In genomic region chr11:118820412-118821357, GRCh38 we compare ENCODE assay signal across 10 cellular contexts. TPM values are rescaled to one million over a fixed set of nuclear protein-coding genes. Genes with fewer than 3 reads are reported as not detected.
A peak's percentile ranks its signal among the peaks of the same experiment; 100 is the strongest.
DNase-seq lines count a peak whose midpoint lies in the region; ATAC-seq, FAIRE-seq and TF ChIP-seq lines count a peak whose summit lies in the region.
"Had no signal": no experiment of that assay in that cellular context is flagged by ENCODE, and none has a peak within 500 bp of the region (broad histone marks: within the 10 kb centered on the region; RNA-seq: fewer than 3 reads in every experiment).

No MANE protein-coding gene starts in this region.

- peaks cover 6% of the 10 kb centered on the region for H3K27me3 Mint-ChIP-seq in astrocyte (ENCODE audit: low read depth, unreplicated experiment)

- H3K27me3 ChIP-seq in astrocyte (ENCODE audit: insufficient read depth, low read length) (no peaks in the 10 kb centered on the region), right lobe of liver (no peaks in the 10 kb centered on the region)
- H3K27me3 ChIP-seq: neutrophil had no signal

- H3K4me2 ChIP-seq in astrocyte (ENCODE audit: low read length): peak overlapping the region; percentile 58

- no peaks in the 10 kb centered on the region for H3K9me3 Mint-ChIP-seq in astrocyte (ENCODE audit: unreplicated experiment)

- ATAC-seq in GM18505 (IDR thresholded peaks at IDR 0.05; ENCODE audit: unreplicated experiment): peak; percentile 89
- ATAC-seq in GM21576 (IDR thresholded peaks at IDR 0.05; ENCODE audit: unreplicated experiment): peak; percentile 93
- peak; percentile 98 to 100 (median 99) for ATAC-seq in right lobe of liver

- H3K4me1 ChIP-seq in astrocyte (ENCODE audit: insufficient read depth, low read length) (peaks cover 9% of the 10 kb centered on the region), right lobe of liver (peaks cover 0 to 7% (median 2%) of the 10 kb centered on the region in 4 donors)

- no peaks in the 10 kb centered on the region for H4K20me1 ChIP-seq in astrocyte (ENCODE audit: insufficient read depth, low read length)

- H3K4me3 ChIP-seq in astrocyte (ENCODE audit: insufficient read depth, low read depth, low read length) (no peak overlapping the region), right lobe of liver (no peak overlapping the region)

- no peak for FAIRE-seq in astrocyte (lab: Jason Lieb, UNC)
- FAIRE-seq: TTC549 had no signal

- peak overlapping the region; percentile 0 for H3K27ac ChIP-seq in astrocyte (ENCODE audit: low read depth, low read length)
- H3K27ac ChIP-seq in right lobe of liver: peak overlapping the region in 2 of 3 donors; percentile 52 to 57
- H3K27ac ChIP-seq: neutrophil had no signal

- no peaks in the 10 kb centered on the region for H3K36me3 Mint-ChIP-seq in astrocyte (ENCODE audit: low read depth, unreplicated experiment)

- intact Hi-C loops in right lobe of liver (cut with DNase I): no loop called here

- H3K27ac Mint-ChIP-seq in astrocyte (ENCODE audit: unreplicated experiment): no peak overlapping the region

- H3K79me2 ChIP-seq in astrocyte (ENCODE audit: insufficient read depth, low read length): no peaks in the 10 kb centered on the region

- WGBS in right lobe of liver (ENCODE audit: insufficient coverage, low coverage, low lambda C conversion rate, missing lambda C conversion rate): 44% methylated on average over 11 of the region's 14 CpGs

- no peak overlapping the region for H3K9ac ChIP-seq in astrocyte (ENCODE audit: low read length)

- peak overlapping the region; percentile 55 for H2AFZ ChIP-seq in astrocyte (ENCODE audit: low read depth, low read length)

- TF ChIP-seq CTCF in astrocyte (IDR thresholded peaks at IDR 0.05; ENCODE audit: insufficient read depth, low read depth, low read length) (no peak), right lobe of liver (IDR thresholded peaks at IDR 0.05) (no peak)

- H3K4me3 Mint-ChIP-seq in astrocyte (ENCODE audit: unreplicated experiment): no peak overlapping the region

- H3K9me3 ChIP-seq in astrocyte (ENCODE audit: insufficient read depth, low read depth, low read length) (no peaks in the 10 kb centered on the region), right lobe of liver (no peaks in the 10 kb centered on the region)
- H3K9me3 ChIP-seq: neutrophil had no signal

- TF ChIP-seq RAD21 in Ishikawa (IDR thresholded peaks at IDR 0.05; ENCODE audit: low read depth): no peak; the same call in 1 of the 2 replicates

- peak; percentile 52; the same call in 1 of the 2 replicates for TF ChIP-seq EP300 in Ishikawa (IDR thresholded peaks at IDR 0.05; ENCODE audit: borderline replicate concordance)

- peak; percentile 55 for TF ChIP-seq POLR2A in GM18505 (IDR thresholded peaks at IDR 0.05; ENCODE audit: borderline replicate concordance, extremely low read depth, insufficient read depth, insufficient read length)
- no peak for TF ChIP-seq POLR2A in right lobe of liver (IDR thresholded peaks at IDR 0.05)

- peak; percentile 58 for DNase-seq in astrocyte (ENCODE audit: low read depth)
- peak; percentile 87 to 94 (median 94) for DNase-seq in right lobe of liver
- peak; percentile 81 for DNase-seq in ureter (ENCODE audit: low spot score)
- no peak for DNase-seq in RKO (ENCODE audit: low spot score)
- DNase-seq in middle frontal gyrus (ENCODE audit: extremely low spot score, low spot score): no peak

- no peaks in the 10 kb centered on the region for H3K4me1 Mint-ChIP-seq in astrocyte (ENCODE audit: low read depth, unreplicated experiment)

- H3K36me3 ChIP-seq in astrocyte (ENCODE audit: insufficient read depth, low read length): no peaks in the 10 kb centered on the region
- no peaks in the 10 kb centered on the region for H3K36me3 ChIP-seq in right lobe of liver
- H3K36me3 ChIP-seq: neutrophil had no signal

TF ChIP-seq in Ishikawa, 13 proteins besides CTCF, POLR2A, EP300 and RAD21:
- no peak; the same call in 1 of the 2 replicates for TF ChIP-seq REST (IDR thresholded peaks at IDR 0.05; ENCODE audit: low read depth)
- no peak for TF ChIP-seq EGR1 (IDR thresholded peaks at IDR 0.05)
- TF ChIP-seq TAF1 (IDR thresholded peaks at IDR 0.05; ENCODE audit: low read depth): no peak
- TF ChIP-seq TCF12 (IDR thresholded peaks at IDR 0.05; ENCODE audit: low read depth): peak; percentile 47; the same call in 1 of the 2 replicates
- no peak for TF ChIP-seq MAX (IDR thresholded peaks at IDR 0.05)
- TF ChIP-seq CREB1 (IDR thresholded peaks at IDR 0.05; ENCODE audit: low read depth): 0 out of 2 replicates have a peak, but pooled peaks have one; percentile 39
- TF ChIP-seq YY1 (IDR thresholded peaks at IDR 0.05; ENCODE audit: low read depth): no peak
- TF ChIP-seq FOXM1 (IDR thresholded peaks at IDR 0.05; ENCODE audit: borderline replicate concordance, low read depth): no peak
- TF ChIP-seq CEBPB (IDR thresholded peaks at IDR 0.05): no peak
- peak; percentile 90 for TF ChIP-seq NFIC (IDR thresholded peaks at IDR 0.05)
- TF ChIP-seq TEAD4 (IDR thresholded peaks at IDR 0.05): no peak

RNA-seq across cellular contexts. Expression of gene DDX6, which starts 29.7 kb away (rescaled TPM):
- total RNA-seq in astrocyte: 190 and 196 TPM in 2 replicates
- total RNA-seq in right lobe of liver: 10 to 100 TPM; 37.9 to 46.1 (median 43.3) TPM
- 174 TPM for total RNA-seq in ureter

Comparison
In these comparisons a context has a peak if more than half of its experiments do, and no peak if none do; other contexts are left out.
1. DNase-seq: peak in astrocyte (single experiment), right lobe of liver (3 of 3) and ureter (single experiment); none in RKO (single experiment) and middle frontal gyrus (single experiment).
2. Peak in every context shown above with its lines, with median percentiles within 50 percentile points of each other: ATAC-seq.